24 cellular contexts compared by ENCODE assay signal in the genomic region with DNA sequence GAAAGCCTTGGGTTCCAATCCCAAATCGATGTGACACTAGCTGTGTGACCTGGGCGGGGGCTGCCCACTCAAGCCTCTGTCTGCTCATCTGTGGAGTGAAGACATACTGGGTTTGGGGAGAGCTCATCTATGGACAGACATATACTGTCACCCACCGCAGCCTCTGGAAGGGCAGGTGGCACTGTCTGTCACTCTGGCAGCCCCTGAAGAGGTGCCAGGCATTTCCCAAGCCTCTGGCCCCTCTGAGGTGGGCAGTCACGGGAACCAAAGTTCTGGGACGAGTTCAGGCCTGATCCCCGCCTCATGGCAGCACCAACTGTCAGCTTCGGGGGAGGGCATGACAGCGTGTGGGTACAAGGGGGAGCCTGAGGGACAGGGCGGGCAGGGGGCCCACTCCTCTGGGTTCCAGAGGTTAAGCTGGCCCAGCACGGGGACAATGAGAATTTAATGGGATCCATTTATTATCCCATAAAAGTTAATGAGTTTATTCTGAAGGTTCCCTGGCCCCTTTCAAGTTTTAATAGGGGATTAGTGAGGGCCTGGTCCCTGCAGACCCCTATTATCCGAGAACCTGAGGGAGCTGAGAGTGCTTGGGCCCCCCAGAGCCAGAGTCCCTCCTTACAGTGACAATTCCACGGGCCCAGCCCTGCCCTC. TPM values are rescaled to one million over a fixed set of nuclear protein-coding genes. Genes with fewer than 3 reads are reported as not detected.
"Had no signal": no experiment of that assay in that cellular context is flagged by ENCODE, and none has a peak within 500 bp of the region (broad histone marks: within the 10 kb centered on the region; RNA-seq: fewer than 3 reads in every experiment).

No MANE protein-coding gene starts in this region.

- H3K27ac Mint-ChIP-seq: activated CD4-positive, alpha-beta T cell treated with anti-CD3 and anti-CD28 coated beads, Interleukin-2, amount 10 ng/mL, durations not matched to agents 7 days and 5 days; activated CD8-positive, alpha-beta T cell treated with anti-CD3 and anti-CD28 coated beads, Interleukin-2, amount 10 ng/mL, durations not matched to agents 7 days and 5 days; activated naive CD4-positive, alpha-beta T cell treated with anti-CD3 and anti-CD28 coated beads for 36 hours; activated T-cell treated with anti-CD3 and anti-CD28 coated beads, Interleukin-2, amount 50 U/mL, for 24 hours; activated T-helper 2 cell treated with anti-CD3 and anti-CD28 coated beads, Interferon-gamma antibody, Interleukin-2, Interleukin-4, amounts not matched to agents 10 μg/mL and 5 μg/mL and 100 μg/mL, durations not matched to agents 14 hours and 24 hours and 36 hours; natural killer cell treated with Interleukin-12 subunit alpha and Interleukin-12 subunit beta and Interleukin-15 and Interleukin-18, amount 100 ng/mL, for 72 hours had no signal

- H3K36me3 ChIP-seq: brain microvascular endothelial cell, lower lobe of right lung, sigmoid colon, spleen had no signal

- H3K4me3 ChIP-seq: hepatocyte, lower lobe of right lung, sigmoid colon, spleen had no signal

- H3K36me3 Mint-ChIP-seq: natural killer cell treated with Interleukin-12 subunit alpha and Interleukin-12 subunit beta and Interleukin-15 and Interleukin-18, amount 100 ng/mL, for 72 hours had no signal

- H3K79me2 ChIP-seq: hepatocyte had no signal

- H3K4me1 ChIP-seq: foreskin keratinocyte, sigmoid colon had no signal

- H3K27ac ChIP-seq: brain microvascular endothelial cell, foreskin keratinocyte, hepatocyte, lower lobe of right lung, sigmoid colon, spleen had no signal

- ATAC-seq: activated CD4-positive, CD25-positive, alpha-beta regulatory T cell treated with anti-CD3 and anti-CD28 coated beads, Interleukin-2, amount 50 U/mL, for 24 hours; activated CD8-positive, alpha-beta T cell treated with anti-CD3 and anti-CD28 coated beads, Interleukin-2, amount 10 ng/mL, durations not matched to agents 7 days and 5 days; foreskin keratinocyte; left colon; lower lobe of right lung; natural killer cell treated with Interleukin-12 subunit alpha and Interleukin-12 subunit beta and Interleukin-15 and Interleukin-18, amount 100 ng/mL, for 72 hours had no signal

- H3K27me3 Mint-ChIP-seq: activated CD4-positive, alpha-beta T cell treated with anti-CD3 and anti-CD28 coated beads, Interleukin-2, amount 10 ng/mL, durations not matched to agents 7 days and 5 days; activated T-cell treated with anti-CD3 and anti-CD28 coated beads, Interleukin-2, amount 50 U/mL, for 24 hours had no signal

- H3K9me3 ChIP-seq: lower lobe of right lung, sigmoid colon, spleen had no signal

- H3K4me3 Mint-ChIP-seq: activated CD4-positive, alpha-beta T cell treated with anti-CD3 and anti-CD28 coated beads, Interleukin-2, amount 10 ng/mL, durations not matched to agents 7 days and 5 days; activated CD8-positive, alpha-beta T cell treated with anti-CD3 and anti-CD28 coated beads, Interleukin-2, amount 10 ng/mL, durations not matched to agents 7 days and 5 days; activated naive CD4-positive, alpha-beta T cell treated with anti-CD3 and anti-CD28 coated beads for 36 hours; activated T-cell treated with anti-CD3 and anti-CD28 coated beads, Interleukin-2, amount 50 U/mL, for 24 hours; natural killer cell treated with Interleukin-12 subunit alpha and Interleukin-12 subunit beta and Interleukin-15 and Interleukin-18, amount 100 ng/mL, for 72 hours had no signal

- DNase-seq: activated CD4-positive, alpha-beta T cell treated with anti-CD3 and anti-CD28 coated beads, Interleukin-2, amount 10 ng/mL, durations not matched to agents 7 days and 5 days; activated CD8-positive, alpha-beta T cell treated with anti-CD3 and anti-CD28 coated beads, Interleukin-2, amount 10 ng/mL, durations not matched to agents 7 days and 5 days; activated naive CD4-positive, alpha-beta T cell treated with anti-CD3 and anti-CD28 coated beads for 36 hours; activated T-cell treated with anti-CD3 and anti-CD28 coated beads, Interleukin-2, amount 50 U/mL, for 24 hours; brain microvascular endothelial cell; central memory CD4-positive, alpha-beta T cell; foreskin keratinocyte; islet precursor cell; left colon; lower lobe of right lung; sigmoid colon; spleen; stimulated activated CD8-positive, alpha-beta memory T cell treated with anti-CD3 and anti-CD28 coated beads, Interleukin-4, amount 100 ng/mL, for 48 hours; stimulated activated naive CD4-positive, alpha-beta T cell; T-helper 9 cell had no signal

- H2AFZ ChIP-seq: hepatocyte had no signal

- H3K9me3 Mint-ChIP-seq: activated CD4-positive, alpha-beta T cell treated with anti-CD3 and anti-CD28 coated beads, Interleukin-2, amount 10 ng/mL, durations not matched to agents 7 days and 5 days; activated T-cell treated with anti-CD3 and anti-CD28 coated beads, Interleukin-2, amount 50 U/mL, for 24 hours; activated T-helper 2 cell treated with anti-CD3 and anti-CD28 coated beads, Interferon-gamma antibody, Interleukin-2, Interleukin-4, amounts not matched to agents 10 μg/mL and 5 μg/mL and 100 μg/mL, durations not matched to agents 14 hours and 24 hours and 36 hours; natural killer cell treated with Interleukin-12 subunit alpha and Interleukin-12 subunit beta and Interleukin-15 and Interleukin-18, amount 100 ng/mL, for 72 hours had no signal

RNA-seq across cellular contexts. Expression of gene SEZ6, which starts 19.0 kb away (rescaled TPM):
- total RNA-seq: activated CD4-positive, alpha-beta T cell treated with anti-CD3 and anti-CD28 coated beads, Interleukin-2, amount 10 ng/mL, durations not matched to agents 7 days and 5 days; activated CD8-positive, alpha-beta T cell treated with anti-CD3 and anti-CD28 coated beads, Interleukin-2, amount 10 ng/mL, durations not matched to agents 7 days and 5 days; activated naive CD4-positive, alpha-beta T cell treated with anti-CD3 and anti-CD28 coated beads for 36 hours; activated T-helper 2 cell treated with anti-CD3 and anti-CD28 coated beads, Interferon-gamma antibody, Interleukin-2, Interleukin-4, amounts not matched to agents 10 μg/mL and 5 μg/mL and 100 μg/mL, durations not matched to agents 14 hours and 24 hours and 36 hours; epithelial cell of proximal tubule; fibroblast of lung; foreskin keratinocyte; lower lobe of right lung; mesenteric fat pad; natural killer cell treated with Interleukin-12 subunit alpha and Interleukin-12 subunit beta and Interleukin-15 and Interleukin-18, amount 100 ng/mL, for 72 hours; renal cortical epithelial cell; ureter had no signal
- polyA plus RNA-seq: fibroblast of lung, foreskin keratinocyte, spleen had no signal

RNA-seq across cellular contexts. Expression of gene PIPOX, which starts 56.1 kb away (rescaled TPM):
- polyA plus RNA-seq: foreskin keratinocyte had no signal
